8 cellular contexts compared by ENCODE assay signal in genomic region chrX:16445166-16445752, GRCh38.
A peak's percentile ranks its signal among the peaks of the same experiment; 100 is the strongest.
DNase-seq lines count a peak whose midpoint lies in the region; ATAC-seq, FAIRE-seq and TF ChIP-seq lines count a peak whose summit lies in the region.

No MANE protein-coding gene starts in this region.

- intact Hi-C loops in mammary epithelial cell (cut with micrococcal nuclease): no loop called here
- intact Hi-C loops in upper lobe of right lung (cut with DNase I): no loop called here

- peak overlapping the region; percentile 7 for H2AFZ ChIP-seq in mammary epithelial cell (ENCODE audit: low read depth, low read length)

- in situ Hi-C loops in mammary epithelial cell (cut with MboI; ENCODE audit: low sequenced_read_pairs in 2 of 2): no loop called here

- H3K4me1 Mint-ChIP-seq in T-helper 17 cell (no peaks in the 10 kb centered on the region), mesothelial cell of epicardium (peaks cover 19% of the 10 kb centered on the region)

- CTCF ChIA-PET in mammary epithelial cell (lab: Charles Lee; ENCODE audit: low non-redundant PET): interaction anchor here (0.6 to 1.0 kb wide), 6 partner anchors 9 to 740 kb away, joined by 3 to 5 read pairs (median 4); no protein-coding TSS in a partner anchor

- no peaks in the 10 kb centered on the region for H3K36me3 ChIP-seq in mammary epithelial cell (ENCODE audit: insufficient read depth, low read length)
- H3K36me3 ChIP-seq in upper lobe of right lung: no peaks in the 10 kb centered on the region

- dilution Hi-C loops in mammary epithelial cell (cut with HindIII; ENCODE audit: low sequenced_read_pairs): no loop called here

- ATAC-seq in GM18519 (IDR thresholded peaks at IDR 0.05; ENCODE audit: low FRiP score, unreplicated experiment) (peak; percentile 67), T-helper 17 cell (peak; percentile 71), upper lobe of right lung (peak; percentile 65)

- H3K4me1 ChIP-seq in mammary epithelial cell (ENCODE audit: insufficient read depth, low read length) (peaks cover 5% of the 10 kb centered on the region), upper lobe of right lung (no peaks in the 10 kb centered on the region)

- FAIRE-seq in HTR-8/SVneo (lab: Jason Lieb, UNC): no peak

- H4K20me1 ChIP-seq in mammary epithelial cell (ENCODE audit: insufficient read depth, low read length): no peaks in the 10 kb centered on the region

- H3K4me3 ChIP-seq in mammary epithelial cell (replicated peaks in 1 of 3; ENCODE audit: insufficient read depth in 1 of 3, low read depth in 2 of 3, low read length in 3 of 3) (no peak overlapping the region), upper lobe of right lung (no peak overlapping the region)

- H3K9me3 Mint-ChIP-seq in mesothelial cell of epicardium: peaks cover 7% of the 10 kb centered on the region

- H3K9ac ChIP-seq in mammary epithelial cell (ENCODE audit: insufficient read depth, low read length): no peak overlapping the region

- H3K27me3 Mint-ChIP-seq in T-helper 17 cell (peaks cover 4% of the 10 kb centered on the region), mesothelial cell of epicardium (ENCODE audit: low read depth) (no peaks in the 10 kb centered on the region)

- peak; percentile 76 for TF ChIP-seq CTCF in C4-2B (conservative IDR thresholded peaks at IDR 0.05)
- peak; percentile 82 to 87 for TF ChIP-seq CTCF in mammary epithelial cell (conservative IDR thresholded peaks at IDR 0.05 in 1 of 2, IDR thresholded peaks at IDR 0.05 in 1 of 2; ENCODE audit: extremely low read depth in 1 of 2, insufficient read depth in 1 of 2, low read depth in 1 of 2, low read length in 2 of 2)
- TF ChIP-seq CTCF in mesothelial cell of epicardium (IDR thresholded peaks at IDR 0.05; ENCODE audit: unreplicated experiment): peak; percentile 76
- peak; percentile 60 for TF ChIP-seq CTCF in upper lobe of right lung (IDR thresholded peaks at IDR 0.05)

- DNase-seq in HTR-8/SVneo (ENCODE audit: insufficient read length, low spot score): peak; percentile 42
- DNase-seq in T-helper 17 cell: peak; percentile 5 to 11 (median 8)
- DNase-seq in mammary epithelial cell: peak; percentile 20
- DNase-seq in mesothelial cell of epicardium (ENCODE audit: low spot score in 2 of 2, unreplicated experiment in 2 of 2): no peak
- DNase-seq in upper lobe of right lung: no peak
- no peak for DNase-seq in mesenteric fat pad (ENCODE audit: low spot score)

- no TSS peak for BruUV-seq in mammary epithelial cell (replicated peaks; lab: Mats Ljungman, UMichigan)

- H3K4me2 ChIP-seq in mammary epithelial cell (ENCODE audit: insufficient read depth, low read depth, low read length): no peak overlapping the region

- H3K9me3 ChIP-seq in T-helper 17 cell (ENCODE audit: control insufficient read depth, low read length, poor library complexity, severe bottlenecking) (no peaks in the 10 kb centered on the region), mammary epithelial cell (replicated peaks; ENCODE audit: insufficient read depth, low read length) (no peaks in the 10 kb centered on the region), upper lobe of right lung (no peaks in the 10 kb centered on the region)

- WGBS in mammary epithelial cell (ENCODE audit: low coverage, missing lambda C conversion rate): 49% methylated on average over 6 of the region's 6 CpGs

- H3K27me3 ChIP-seq in mammary epithelial cell (ENCODE audit: insufficient read depth, low read length) (no peaks in the 10 kb centered on the region), upper lobe of right lung (no peaks in the 10 kb centered on the region)

- H3K27ac ChIP-seq in C4-2B (no peak overlapping the region), mammary epithelial cell (ENCODE audit: insufficient read depth, low read depth, low read length) (no peak overlapping the region), upper lobe of right lung (no peak overlapping the region)

- H3K79me2 ChIP-seq in mammary epithelial cell (ENCODE audit: insufficient read depth, low read length): no peaks in the 10 kb centered on the region

- H3K27ac Mint-ChIP-seq in T-helper 17 cell: no peak overlapping the region
- peak overlapping the region; percentile 66 for H3K27ac Mint-ChIP-seq in mesothelial cell of epicardium

- H3K4me3 Mint-ChIP-seq in T-helper 17 cell: no peak overlapping the region
- H3K4me3 Mint-ChIP-seq in mesothelial cell of epicardium: no peak overlapping the region

- H3K36me3 Mint-ChIP-seq in T-helper 17 cell (ENCODE audit: low read depth) (no peaks in the 10 kb centered on the region), mesothelial cell of epicardium (no peaks in the 10 kb centered on the region)

Comparison
In these comparisons a context has a peak if more than half of its experiments do, and no peak if none do; other contexts are left out.
1. DNase-seq: peak in HTR-8/SVneo (single experiment), T-helper 17 cell (3 of 3) and mammary epithelial cell (single experiment); none in mesothelial cell of epicardium (0 of 2), upper lobe of right lung (single experiment) and mesenteric fat pad (single experiment).
2. Peak in every context shown above with its lines, with median percentiles within 50 percentile points of each other: CTCF ChIP-seq and ATAC-seq.